ENCODE assay signal across 1 cellular context in the genomic region with DNA sequence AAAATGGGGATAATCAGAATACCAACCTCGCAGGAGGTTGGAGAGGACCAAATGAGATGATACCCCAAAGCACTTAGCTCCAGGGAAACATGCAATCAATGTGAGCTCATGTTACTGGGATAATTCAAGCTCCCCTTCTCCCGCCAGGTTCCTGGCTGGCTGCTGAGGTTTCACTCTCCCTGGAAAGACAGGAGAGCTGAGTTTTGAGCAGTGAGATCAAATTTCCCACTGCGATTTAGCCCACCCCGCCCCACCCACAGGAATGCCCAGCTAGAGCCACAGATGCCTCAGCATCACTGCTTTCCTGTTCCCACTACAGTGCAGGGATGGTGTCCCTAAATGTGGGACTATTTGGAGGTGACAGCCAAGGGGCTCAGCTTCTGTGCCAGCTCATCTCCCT.
TF ChIP-seq lines count a peak whose summit lies in the region.

No MANE protein-coding gene starts in this region.

TF ChIP-seq in GM23338, 12 proteins besides CTCF, POLR2A, EP300 and RAD21:
- TF ChIP-seq, protein P1, sequence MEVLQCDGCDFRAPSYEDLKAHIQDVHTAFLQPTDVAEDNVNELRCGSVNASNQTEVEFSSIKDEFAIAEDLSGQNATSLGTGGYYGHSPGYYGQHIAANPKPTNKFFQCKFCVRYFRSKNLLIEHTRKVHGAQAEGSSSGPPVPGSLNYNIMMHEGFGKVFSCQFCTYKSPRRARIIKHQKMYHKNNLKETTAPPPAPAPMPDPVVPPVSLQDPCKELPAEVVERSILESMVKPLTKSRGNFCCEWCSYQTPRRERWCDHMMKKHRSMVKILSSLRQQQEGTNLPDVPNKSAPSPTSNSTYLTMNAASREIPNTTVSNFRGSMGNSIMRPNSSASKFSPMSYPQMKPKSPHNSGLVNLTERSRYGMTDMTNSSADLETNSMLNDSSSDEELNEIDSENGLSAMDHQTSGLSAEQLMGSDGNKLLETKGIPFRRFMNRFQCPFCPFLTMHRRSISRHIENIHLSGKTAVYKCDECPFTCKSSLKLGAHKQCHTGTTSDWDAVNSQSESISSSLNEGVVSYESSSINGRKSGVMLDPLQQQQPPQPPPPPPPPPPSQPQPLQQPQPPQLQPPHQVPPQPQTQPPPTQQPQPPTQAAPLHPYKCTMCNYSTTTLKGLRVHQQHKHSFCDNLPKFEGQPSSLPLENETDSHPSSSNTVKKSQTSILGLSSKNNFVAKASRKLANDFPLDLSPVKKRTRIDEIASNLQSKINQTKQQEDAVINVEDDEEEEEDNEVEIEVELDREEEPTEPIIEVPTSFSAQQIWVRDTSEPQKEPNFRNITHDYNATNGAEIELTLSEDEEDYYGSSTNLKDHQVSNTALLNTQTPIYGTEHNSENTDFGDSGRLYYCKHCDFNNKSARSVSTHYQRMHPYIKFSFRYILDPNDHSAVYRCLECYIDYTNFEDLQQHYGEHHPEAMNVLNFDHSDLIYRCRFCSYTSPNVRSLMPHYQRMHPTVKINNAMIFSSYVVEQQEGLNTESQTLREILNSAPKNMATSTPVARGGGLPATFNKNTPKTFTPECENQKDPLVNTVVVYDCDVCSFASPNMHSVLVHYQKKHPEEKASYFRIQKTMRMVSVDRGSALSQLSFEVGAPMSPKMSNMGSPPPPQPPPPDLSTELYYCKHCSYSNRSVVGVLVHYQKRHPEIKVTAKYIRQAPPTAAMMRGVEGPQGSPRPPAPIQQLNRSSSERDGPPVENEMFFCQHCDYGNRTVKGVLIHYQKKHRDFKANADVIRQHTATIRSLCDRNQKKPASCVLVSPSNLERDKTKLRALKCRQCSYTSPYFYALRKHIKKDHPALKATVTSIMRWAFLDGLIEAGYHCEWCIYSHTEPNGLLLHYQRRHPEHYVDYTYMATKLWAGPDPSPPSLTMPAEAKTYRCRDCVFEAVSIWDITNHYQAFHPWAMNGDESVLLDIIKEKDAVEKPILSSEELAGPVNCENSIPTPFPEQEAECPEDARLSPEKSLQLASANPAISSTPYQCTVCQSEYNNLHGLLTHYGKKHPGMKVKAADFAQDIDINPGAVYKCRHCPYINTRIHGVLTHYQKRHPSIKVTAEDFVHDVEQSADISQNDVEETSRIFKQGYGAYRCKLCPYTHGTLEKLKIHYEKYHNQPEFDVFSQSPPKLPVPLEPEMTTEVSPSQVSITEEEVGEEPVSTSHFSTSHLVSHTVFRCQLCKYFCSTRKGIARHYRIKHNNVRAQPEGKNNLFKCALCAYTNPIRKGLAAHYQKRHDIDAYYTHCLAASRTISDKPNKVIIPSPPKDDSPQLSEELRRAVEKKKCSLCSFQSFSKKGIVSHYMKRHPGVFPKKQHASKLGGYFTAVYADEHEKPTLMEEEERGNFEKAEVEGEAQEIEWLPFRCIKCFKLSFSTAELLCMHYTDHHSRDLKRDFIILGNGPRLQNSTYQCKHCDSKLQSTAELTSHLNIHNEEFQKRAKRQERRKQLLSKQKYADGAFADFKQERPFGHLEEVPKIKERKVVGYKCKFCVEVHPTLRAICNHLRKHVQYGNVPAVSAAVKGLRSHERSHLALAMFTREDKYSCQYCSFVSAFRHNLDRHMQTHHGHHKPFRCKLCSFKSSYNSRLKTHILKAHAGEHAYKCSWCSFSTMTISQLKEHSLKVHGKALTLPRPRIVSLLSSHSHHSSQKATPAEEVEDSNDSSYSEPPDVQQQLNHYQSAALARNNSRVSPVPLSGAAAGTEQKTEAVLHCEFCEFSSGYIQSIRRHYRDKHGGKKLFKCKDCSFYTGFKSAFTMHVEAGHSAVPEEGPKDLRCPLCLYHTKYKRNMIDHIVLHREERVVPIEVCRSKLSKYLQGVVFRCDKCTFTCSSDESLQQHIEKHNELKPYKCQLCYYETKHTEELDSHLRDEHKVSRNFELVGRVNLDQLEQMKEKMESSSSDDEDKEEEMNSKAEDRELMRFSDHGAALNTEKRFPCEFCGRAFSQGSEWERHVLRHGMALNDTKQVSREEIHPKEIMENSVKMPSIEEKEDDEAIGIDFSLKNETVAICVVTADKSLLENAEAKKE (CRISPR knock-in tag; IDR thresholded peaks at IDR 0.05) = no peak
- TF ChIP-seq ZNF331 (CRISPR knock-in tag; IDR thresholded peaks at IDR 0.05; ENCODE audit: low read depth) (no peak), STAT1 (IDR thresholded peaks at IDR 0.05; ENCODE audit: unreplicated experiment) (no peak), EZH2 (IDR thresholded peaks at IDR 0.05; ENCODE audit: low read depth, unreplicated experiment) (no peak), CREB1 (CRISPR knock-in tag; IDR thresholded peaks at IDR 0.05; ENCODE audit: low read depth) (no peak), NANOG (IDR thresholded peaks at IDR 0.05; ENCODE audit: borderline replicate concordance) (no peak), EZH2phosphoT487 (IDR thresholded peaks at IDR 0.05; ENCODE audit: unreplicated experiment) (no peak), JUNB (IDR thresholded peaks at IDR 0.05; ENCODE audit: unreplicated experiment) (no peak)
- TF ChIP-seq, protein P2, sequence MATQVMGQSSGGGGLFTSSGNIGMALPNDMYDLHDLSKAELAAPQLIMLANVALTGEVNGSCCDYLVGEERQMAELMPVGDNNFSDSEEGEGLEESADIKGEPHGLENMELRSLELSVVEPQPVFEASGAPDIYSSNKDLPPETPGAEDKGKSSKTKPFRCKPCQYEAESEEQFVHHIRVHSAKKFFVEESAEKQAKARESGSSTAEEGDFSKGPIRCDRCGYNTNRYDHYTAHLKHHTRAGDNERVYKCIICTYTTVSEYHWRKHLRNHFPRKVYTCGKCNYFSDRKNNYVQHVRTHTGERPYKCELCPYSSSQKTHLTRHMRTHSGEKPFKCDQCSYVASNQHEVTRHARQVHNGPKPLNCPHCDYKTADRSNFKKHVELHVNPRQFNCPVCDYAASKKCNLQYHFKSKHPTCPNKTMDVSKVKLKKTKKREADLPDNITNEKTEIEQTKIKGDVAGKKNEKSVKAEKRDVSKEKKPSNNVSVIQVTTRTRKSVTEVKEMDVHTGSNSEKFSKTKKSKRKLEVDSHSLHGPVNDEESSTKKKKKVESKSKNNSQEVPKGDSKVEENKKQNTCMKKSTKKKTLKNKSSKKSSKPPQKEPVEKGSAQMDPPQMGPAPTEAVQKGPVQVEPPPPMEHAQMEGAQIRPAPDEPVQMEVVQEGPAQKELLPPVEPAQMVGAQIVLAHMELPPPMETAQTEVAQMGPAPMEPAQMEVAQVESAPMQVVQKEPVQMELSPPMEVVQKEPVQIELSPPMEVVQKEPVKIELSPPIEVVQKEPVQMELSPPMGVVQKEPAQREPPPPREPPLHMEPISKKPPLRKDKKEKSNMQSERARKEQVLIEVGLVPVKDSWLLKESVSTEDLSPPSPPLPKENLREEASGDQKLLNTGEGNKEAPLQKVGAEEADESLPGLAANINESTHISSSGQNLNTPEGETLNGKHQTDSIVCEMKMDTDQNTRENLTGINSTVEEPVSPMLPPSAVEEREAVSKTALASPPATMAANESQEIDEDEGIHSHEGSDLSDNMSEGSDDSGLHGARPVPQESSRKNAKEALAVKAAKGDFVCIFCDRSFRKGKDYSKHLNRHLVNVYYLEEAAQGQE (IDR thresholded peaks at IDR 0.05; ENCODE audit: unreplicated experiment) = no peak
